19 cellular contexts compared by ENCODE assay signal in genomic region chr5:66551920-66552319, GRCh38. TPM values are rescaled to one million over a fixed set of nuclear protein-coding genes. Genes with fewer than 3 reads are reported as not detected.
DNase-seq lines count a peak whose midpoint lies in the region; ATAC-seq and TF ChIP-seq lines count a peak whose summit lies in the region.
"Had no signal": no experiment of that assay in that cellular context is flagged by ENCODE, and none has a peak within 500 bp of the region (broad histone marks: within the 10 kb centered on the region; RNA-seq: fewer than 3 reads in every experiment).

No MANE protein-coding gene starts in this region.

- no peak for TF ChIP-seq CTCF in choroid plexus epithelial cell (conservative IDR thresholded peaks at IDR 0.05; ENCODE audit: low read depth, low read length)
- no peak for TF ChIP-seq CTCF in foreskin keratinocyte (conservative IDR thresholded peaks at IDR 0.05)
- TF ChIP-seq CTCF in upper lobe of right lung (IDR thresholded peaks at IDR 0.05): no peak
- no peak for TF ChIP-seq CTCF in CD14-positive monocyte (IDR thresholded peaks at IDR 0.05)
- no peak for TF ChIP-seq CTCF in CD4-positive, alpha-beta T cell (IDR thresholded peaks at IDR 0.05)

- H3K4me1 Mint-ChIP-seq in CD14-positive monocyte: peaks cover 24% of the 10 kb centered on the region
- no peaks in the 10 kb centered on the region for H3K4me1 Mint-ChIP-seq in CD4-positive, alpha-beta T cell (ENCODE audit: low read depth)
- H3K4me1 Mint-ChIP-seq: GM23338 had no signal

- peaks cover 5 to 11% (median 9%) of the 10 kb centered on the region in 7 donors for H3K9me3 Mint-ChIP-seq in CD14-positive monocyte
- H3K9me3 Mint-ChIP-seq in CD4-positive, alpha-beta T cell: peaks cover 3% of the 10 kb centered on the region

- CTCF ChIA-PET in CD4-positive, alpha-beta T cell (lab: Charles Lee): no interaction called here

- no peaks in the 10 kb centered on the region for H3K9me3 ChIP-seq in upper lobe of right lung
- peaks cover 5% of the 10 kb centered on the region for H3K9me3 ChIP-seq in CD4-positive, alpha-beta T cell (ENCODE audit: control insufficient read depth, low read length)
- H3K9me3 ChIP-seq: HAP-1 had no signal

- H3K4me3 Mint-ChIP-seq in CD14-positive monocyte: no peak overlapping the region
- H3K4me3 Mint-ChIP-seq in CD4-positive, alpha-beta T cell: no peak overlapping the region
- H3K4me3 Mint-ChIP-seq: CD8-positive, alpha-beta T cell; GM23338 had no signal

- H3K27ac ChIP-seq in foreskin keratinocyte (no peak overlapping the region), upper lobe of right lung (no peak overlapping the region)
- no peak overlapping the region for H3K27ac ChIP-seq in CD4-positive, alpha-beta T cell (ENCODE audit: low read depth, low read length)
- H3K27ac ChIP-seq: BLaER1, HL-60, SJCRH30 had no signal

- ATAC-seq in foreskin keratinocyte (no peak), upper lobe of right lung (peak; percentile 49)
- ATAC-seq in CD4-positive, alpha-beta T cell (ENCODE audit: poor library complexity): no peak
- ATAC-seq: CD8-positive, alpha-beta T cell; GM23338 had no signal

- H3K27ac Mint-ChIP-seq in CD14-positive monocyte: no peak overlapping the region
- no peak overlapping the region for H3K27ac Mint-ChIP-seq in CD4-positive, alpha-beta T cell
- H3K27ac Mint-ChIP-seq: CD8-positive, alpha-beta T cell; GM23338 had no signal

- H3K27me3 Mint-ChIP-seq in CD14-positive monocyte (ENCODE audit: low read depth in 3 of 3): peaks cover 1 to 5% (median 2%) of the 10 kb centered on the region in 3 donors
- H3K27me3 Mint-ChIP-seq in CD4-positive, alpha-beta T cell: no peaks in the 10 kb centered on the region

- intact Hi-C loops in upper lobe of right lung (cut with DNase I): no loop called here
- intact Hi-C loops in CD14-positive monocyte (cut with micrococcal nuclease): no loop called here
- intact Hi-C loops in CD4-positive, alpha-beta T cell (cut with DNase I, micrococcal nuclease): no loop called here

- POLR2A ChIA-PET in CD4-positive, alpha-beta T cell (lab: Charles Lee): no interaction called here

- DNase-seq in amniotic epithelial cell (ENCODE audit: low read depth): peak; percentile 27
- peak; percentile 1 for DNase-seq in choroid plexus epithelial cell (ENCODE audit: low read depth)
- peak; percentile 89 for DNase-seq in foreskin keratinocyte
- DNase-seq in upper lobe of right lung: no peak
- no peak for DNase-seq in T-helper 1 cell
- DNase-seq in CD14-positive monocyte (ENCODE audit: low spot score): no peak
- DNase-seq in CD4-positive, alpha-beta T cell: no peak
- DNase-seq: CD8-positive, alpha-beta T cell; DMS153; KBM-7; NCI-H1105; NCI-H2029 treated with DMSO at 0.1 percent for 48 hours; NCI-H524 treated with DMSO at 0.1 percent for 48 hours; OCI-M1; SJCRH30 had no signal

- H3K4me1 ChIP-seq in foreskin keratinocyte: peaks cover 16% of the 10 kb centered on the region
- peaks cover 13% of the 10 kb centered on the region for H3K4me1 ChIP-seq in upper lobe of right lung
- H3K4me1 ChIP-seq: HAP-1, SJCRH30 had no signal

- H3K27me3 ChIP-seq in foreskin keratinocyte: no peaks in the 10 kb centered on the region
- H3K27me3 ChIP-seq in upper lobe of right lung: no peaks in the 10 kb centered on the region
- no peaks in the 10 kb centered on the region for H3K27me3 ChIP-seq in CD4-positive, alpha-beta T cell (ENCODE audit: control insufficient read depth, insufficient read depth, low read length)
- H3K27me3 ChIP-seq: BLaER1, SJCRH30 had no signal

- H3K36me3 ChIP-seq in upper lobe of right lung: no peaks in the 10 kb centered on the region
- H3K36me3 ChIP-seq: BLaER1, HAP-1, SJCRH30 had no signal

- H3K36me3 Mint-ChIP-seq in CD14-positive monocyte: no peaks in the 10 kb centered on the region
- no peaks in the 10 kb centered on the region for H3K36me3 Mint-ChIP-seq in CD4-positive, alpha-beta T cell (ENCODE audit: low read depth)
- H3K36me3 Mint-ChIP-seq: CD8-positive, alpha-beta T cell had no signal

- H3K4me3 ChIP-seq in choroid plexus epithelial cell (ENCODE audit: low read depth, low read length) (no peak overlapping the region), upper lobe of right lung (no peak overlapping the region)
- H3K4me3 ChIP-seq: BLaER1, GM23338, HAP-1, SJCRH30 had no signal

RNA-seq across cellular contexts. Expression of gene MAST4, which starts 44.3 kb away (rescaled TPM):
- total RNA-seq in foreskin keratinocyte (26.4 and 28.3 TPM in 2 replicates), upper lobe of right lung (52.6 TPM)
- polyA plus RNA-seq in foreskin keratinocyte (3.2 and 3.5 TPM in 2 replicates), CD14-positive monocyte (under 1 TPM in 1 of 2 donors, not detected in 1; 0.24 TPM)
- total RNA-seq in CD4-positive, alpha-beta T cell: 10 to 100 TPM; 21.3 to 21.6 TPM

Comparison
In these comparisons a context has a peak if more than half of its experiments do, and no peak if none do; other contexts are left out.
1. DNase-seq: peak in amniotic epithelial cell (single experiment), choroid plexus epithelial cell (single experiment) and foreskin keratinocyte (2 of 2); none in upper lobe of right lung (single experiment), T-helper 1 cell (0 of 5), CD14-positive monocyte (single experiment) and CD4-positive, alpha-beta T cell (0 of 10).